Comparison of ENCODE assay signal across 22 cellular contexts in genomic region chr9:113611461-113612215, GRCh38.
DNase-seq lines count a peak whose midpoint lies in the region; ATAC-seq, FAIRE-seq and TF ChIP-seq lines count a peak whose summit lies in the region.
"Had no signal": no experiment of that assay in that cellular context is flagged by ENCODE, and none has a peak within 500 bp of the region (broad histone marks: within the 10 kb centered on the region; RNA-seq: fewer than 3 reads in every experiment).

No MANE protein-coding gene starts in this region.

- ATAC-seq in thoracic aorta (ENCODE audit: insufficient number of reproducible peaks, low FRiP score, low read depth) = no peak
- ATAC-seq: GM12878, GM23338, Panc1, Right ventricle myocardium inferior had no signal

- H3K56ac ChIP-seq in H1 (replicated peaks; ENCODE audit: insufficient read length, low read depth, low read length) = no peak overlapping the region

- DNase-seq in T-helper 2 cell treated with Interferon-gamma antibody and Interleukin-4, amounts not matched to agents 5 μg/mL and 100 μg/mL, for 36 hours (ENCODE audit: low spot score) = no peak
- no peak for DNase-seq in T-helper 2 cell
- DNase-seq in H1 (ENCODE audit: low read depth in 1 of 2, low spot score in 2 of 2) = no peak
- DNase-seq in neural progenitor cell (ENCODE audit: low spot score) = no peak
- no peak for DNase-seq in thoracic aorta (ENCODE audit: low spot score)
- DNase-seq in middle frontal gyrus (ENCODE audit: extremely low spot score, low spot score) = no peak
- no peak for DNase-seq in WERI-Rb-1
- no peak for DNase-seq in NCI-H2107 treated with DMSO at 0.1 percent for 48 hours (lab: John Stamatoyannopoulos, UW; ENCODE audit: unreplicated experiment)
- DNase-seq: 8988T; CD8-positive, alpha-beta memory T cell; DND-41; GDM1; NCI-H187 treated with DMSO at 0.1 percent for 48 hours; NCI-H2171; NCI-H446 treated with DMSO at 0.1 percent for 48 hours; NCI-H82 had no signal

- CTCF ChIA-PET in H1 (lab: Charles Lee; ENCODE audit: partially characterized antibody) = interaction anchor here (0.9 to 7.3 kb wide), 9 partner anchors 10 to 45 kb away, joined by 3 to 71 read pairs (median 7); no protein-coding TSS in a partner anchor

- H3K9me3 Mint-ChIP-seq in T-helper 2 cell treated with Interferon-gamma antibody and Interleukin-4, amounts not matched to agents 5 μg/mL and 100 μg/mL, for 36 hours = no peaks in the 10 kb centered on the region
- no peaks in the 10 kb centered on the region for H3K9me3 Mint-ChIP-seq in neural progenitor cell
- H3K9me3 Mint-ChIP-seq: CD8-positive, alpha-beta memory T cell; GM23338 had no signal

- no peak overlapping the region for H3K14ac ChIP-seq in H1 (ENCODE audit: insufficient read length)

- H4K91ac ChIP-seq in H1 (replicated peaks; ENCODE audit: insufficient read length, low read length) = peak overlapping the region; percentile 61

- peaks cover 9% of the 10 kb centered on the region for H3K23me2 ChIP-seq in H1 (ENCODE audit: low read depth, low read length)

- no peak overlapping the region for H2BK5ac ChIP-seq in H1 (ENCODE audit: low read depth, low read length)

- TF ChIP-seq RAD21 in H1 (IDR thresholded peaks at IDR 0.05 in 1 of 2, conservative IDR thresholded peaks at IDR 0.05 in 1 of 2; ENCODE audit: low read depth in 2 of 2, low read length in 2 of 2) = no peak

- H3K36me3 ChIP-seq in H1 (ENCODE audit: control insufficient read depth in 2 of 4, insufficient read depth in 4 of 4, low read length in 3 of 4) (no peaks in the 10 kb centered on the region), neural progenitor cell (no peaks in the 10 kb centered on the region), thoracic aorta (no peaks in the 10 kb centered on the region), WERI-Rb-1 (no peaks in the 10 kb centered on the region)
- H3K36me3 ChIP-seq: BLaER1 had no signal

- POLR2A ChIA-PET in H1 (lab: Charles Lee; ENCODE audit: partially characterized antibody) = interaction anchor here (1.5 to 4.6 kb wide), 4 partner anchors 9 to 17 kb away, joined by 9 to 40 read pairs (median 12); no protein-coding TSS in a partner anchor

- no peaks in the 10 kb centered on the region for H3F3A ChIP-seq in neural progenitor cell (ENCODE audit: low read depth)

- no peak for TF ChIP-seq EP300 in H1 (IDR thresholded peaks at IDR 0.05; ENCODE audit: borderline replicate concordance in 1 of 2, low read depth in 2 of 2, low read length in 2 of 2)

- no peak overlapping the region for H3K23ac ChIP-seq in H1 (ENCODE audit: insufficient read length)

- H3K27ac Mint-ChIP-seq in T-helper 2 cell treated with Interferon-gamma antibody and Interleukin-4, amounts not matched to agents 5 μg/mL and 100 μg/mL, for 36 hours = peak overlapping the region; percentile 27
- H3K27ac Mint-ChIP-seq in neural progenitor cell = peak overlapping the region; percentile 57

- H4K5ac ChIP-seq in H1 (ENCODE audit: insufficient read length, low read depth, low read length) = no peak overlapping the region

- H4K20me1 ChIP-seq in H1 (replicated peaks in 1 of 2; ENCODE audit: control insufficient read depth in 1 of 2, insufficient read depth in 2 of 2, low read length in 2 of 2) = peaks cover 0 to 3% of the 10 kb centered on the region in 2 experiments
- no peaks in the 10 kb centered on the region for H4K20me1 ChIP-seq in neural progenitor cell (ENCODE audit: low read depth)
- H4K20me1 ChIP-seq: BLaER1 had no signal

- H3K27me3 ChIP-seq in H1 (replicated peaks in 1 of 4; ENCODE audit: control insufficient read depth in 3 of 4, extremely low read depth in 1 of 4, insufficient read depth in 3 of 4, low read length in 3 of 4) = no peaks in the 10 kb centered on the region
- H3K27me3 ChIP-seq in neural progenitor cell = no peaks in the 10 kb centered on the region
- H3K27me3 ChIP-seq in thoracic aorta (replicated peaks; ENCODE audit: insufficient read depth) = no peaks in the 10 kb centered on the region
- H3K27me3 ChIP-seq in WERI-Rb-1 (ENCODE audit: insufficient read depth, low read depth, severe bottlenecking) = no peaks in the 10 kb centered on the region
- H3K27me3 ChIP-seq: BLaER1 had no signal

- TF ChIP-seq CTCF in H1 (IDR thresholded peaks at IDR 0.05; ENCODE audit: control extremely low read depth in 1 of 3, insufficient read depth in 1 of 3, low read depth in 1 of 3, low read length in 3 of 3) = no peak
- no peak for TF ChIP-seq CTCF in neural progenitor cell (IDR thresholded peaks at IDR 0.05)
- no peak for TF ChIP-seq CTCF in thoracic aorta (IDR thresholded peaks at IDR 0.05)
- no peak for TF ChIP-seq CTCF in WERI-Rb-1 (IDR thresholded peaks at IDR 0.05; ENCODE audit: low read depth, low read length)

- H3K18ac ChIP-seq in H1 (ENCODE audit: extremely low read depth, low read length) = no peak overlapping the region

- H3K4me1 ChIP-seq in H1 (replicated peaks in 1 of 4; ENCODE audit: control insufficient read depth in 3 of 4, insufficient read depth in 4 of 4, low read length in 3 of 4) (peaks cover 10 to 17% (median 12%) of the 10 kb centered on the region in 4 experiments), neural progenitor cell (peaks cover 13% of the 10 kb centered on the region), thoracic aorta (ENCODE audit: control insufficient read depth in 1 of 2, low read depth in 2 of 2) (peaks cover 31 to 66% of the 10 kb centered on the region in 2 donors)

- no peaks in the 10 kb centered on the region for H3K79me2 ChIP-seq in H1 (ENCODE audit: control insufficient read depth in 1 of 2, insufficient read depth in 2 of 2, low read length in 2 of 2)
- no peaks in the 10 kb centered on the region for H3K79me2 ChIP-seq in neural progenitor cell (ENCODE audit: low read depth)

- H2AK5ac ChIP-seq in H1 (ENCODE audit: low read depth, low read length) = 0 out of 2 replicates have a peak overlapping the region, but pooled peaks have one; percentile 57

- H2AFZ ChIP-seq in H1 (ENCODE audit: low read length) = no peak overlapping the region
- H2AFZ ChIP-seq in neural progenitor cell (replicated peaks) = no peak overlapping the region
- H2AFZ ChIP-seq: GM23338 had no signal

- peak overlapping the region; percentile 27; the same call in 1 of the 2 replicates for H2BK12ac ChIP-seq in H1 (ENCODE audit: low read depth, low read length)

- H3K9ac ChIP-seq in H1 (replicated peaks in 1 of 4; ENCODE audit: extremely low read depth in 1 of 4, low read depth in 3 of 4, low read length in 3 of 4) (no peak overlapping the region), neural progenitor cell (no peak overlapping the region)
- H3K9ac ChIP-seq: BLaER1 had no signal

- no peak for TF ChIP-seq POLR2A in H1 (IDR thresholded peaks at IDR 0.05; ENCODE audit: control extremely low read depth in 1 of 2, low read depth in 2 of 2, low read length in 2 of 2)

- no peaks in the 10 kb centered on the region for H3K36me3 Mint-ChIP-seq in T-helper 2 cell treated with Interferon-gamma antibody and Interleukin-4, amounts not matched to agents 5 μg/mL and 100 μg/mL, for 36 hours (ENCODE audit: low read depth)
- no peaks in the 10 kb centered on the region for H3K36me3 Mint-ChIP-seq in neural progenitor cell
- H3K36me3 Mint-ChIP-seq: CD8-positive, alpha-beta memory T cell had no signal

- FAIRE-seq in H1 (lab: Jason Lieb, UNC) = no peak
- FAIRE-seq: D721Med, GM12878 had no signal

- H3K9me3 ChIP-seq in H1 (ENCODE audit: insufficient read depth in 2 of 2, low read depth in 1 of 2, low read length in 1 of 2) = no peaks in the 10 kb centered on the region
- no peaks in the 10 kb centered on the region for H3K9me3 ChIP-seq in neural progenitor cell (ENCODE audit: low read depth)
- no peaks in the 10 kb centered on the region for H3K9me3 ChIP-seq in thoracic aorta
- no peaks in the 10 kb centered on the region for H3K9me3 ChIP-seq in WERI-Rb-1 (ENCODE audit: severe bottlenecking)
- H3K9me3 ChIP-seq: BLaER1 had no signal

- H3K4me2 ChIP-seq in H1 (ENCODE audit: insufficient read depth in 1 of 2, low read depth in 2 of 2, low read length in 2 of 2) (no peak overlapping the region; a peak in 1 of 4 replicates), neural progenitor cell (no peak overlapping the region)
- H3K4me2 ChIP-seq: BLaER1 had no signal

- H3K79me1 ChIP-seq in H1 (ENCODE audit: low read depth, low read length) = no peaks in the 10 kb centered on the region

- 0 out of 2 replicates have a peak overlapping the region, but pooled peaks have one; percentile 9 for H4K8ac ChIP-seq in H1 (ENCODE audit: extremely low read depth, insufficient read depth, low read length)

- H3K4me3 ChIP-seq in H1 (ENCODE audit: extremely low read depth in 1 of 4, insufficient read depth in 2 of 4, low read depth in 3 of 4, low read length in 4 of 4) (no peak overlapping the region), neural progenitor cell (no peak overlapping the region), thoracic aorta (no peak overlapping the region), WERI-Rb-1 (ENCODE audit: low read depth, low read length) (no peak overlapping the region)
- H3K4me3 ChIP-seq: BLaER1, GM12878, GM23338 had no signal

- 94% methylated on average over 6 of the region's 6 CpGs; no CpG with 5 or more reads in 1 of the 2 experiments for WGBS in H1 (ENCODE audit: extremely low coverage in 1 of 2, insufficient coverage in 1 of 2, insufficient read length in 1 of 2, insufficient replicate concordance in 2 of 2, low coverage in 1 of 2, low lambda C conversion rate in 2 of 2, missing lambda C conversion rate in 1 of 2), 2 experiments

- peak overlapping the region; percentile 11; the same call in 1 of the 2 replicates for H2BK20ac ChIP-seq in H1 (ENCODE audit: low read length)

- no peak overlapping the region for H2BK120ac ChIP-seq in H1 (replicated peaks; ENCODE audit: low read depth, low read length)

- H3K27ac ChIP-seq in H1 (ENCODE audit: low read depth, low read length) (no peak overlapping the region), neural progenitor cell (no peak overlapping the region), thoracic aorta (peak overlapping the region; percentile 88), WERI-Rb-1 (no peak overlapping the region)
- H3K27ac ChIP-seq: BLaER1 had no signal

- H3K4me1 Mint-ChIP-seq in T-helper 2 cell treated with Interferon-gamma antibody and Interleukin-4, amounts not matched to agents 5 μg/mL and 100 μg/mL, for 36 hours (ENCODE audit: low read depth) = peaks cover 4% of the 10 kb centered on the region
- H3K4me1 Mint-ChIP-seq in neural progenitor cell = peaks cover 45% of the 10 kb centered on the region
- H3K4me1 Mint-ChIP-seq: CD8-positive, alpha-beta memory T cell had no signal

- peak overlapping the region; percentile 54 for H3K4ac ChIP-seq in H1 (replicated peaks; ENCODE audit: insufficient read length, low read depth, low read length)

- H3K27me3 Mint-ChIP-seq in T-helper 2 cell treated with Interferon-gamma antibody and Interleukin-4, amounts not matched to agents 5 μg/mL and 100 μg/mL, for 36 hours (ENCODE audit: low read depth) = no peaks in the 10 kb centered on the region
- H3K27me3 Mint-ChIP-seq in neural progenitor cell (ENCODE audit: insufficient read depth, low read depth) = peaks cover 10% of the 10 kb centered on the region
- H3K27me3 Mint-ChIP-seq: CD8-positive, alpha-beta memory T cell had no signal

- peak overlapping the region; percentile 46; the same call in 1 of the 2 replicates for H2BK15ac ChIP-seq in H1 (ENCODE audit: low read length)

- H3K4me3 Mint-ChIP-seq in T-helper 2 cell treated with Interferon-gamma antibody and Interleukin-4, amounts not matched to agents 5 μg/mL and 100 μg/mL, for 36 hours = no peak overlapping the region
- no peak overlapping the region for H3K4me3 Mint-ChIP-seq in neural progenitor cell
- H3K4me3 Mint-ChIP-seq: CD8-positive, alpha-beta memory T cell; GM23338 had no signal

Comparison
In these comparisons a context has a peak if more than half of its experiments do, and no peak if none do; other contexts are left out.
1. H3K27ac ChIP-seq: peak in thoracic aorta (2 of 2); none in H1 (single experiment), neural progenitor cell (single experiment) and WERI-Rb-1 (single experiment).